ENCODE assay signal across 13 cellular contexts in genomic region chr6:3296113-3296512, GRCh38.
"Had no signal": no experiment of that assay in that cellular context is flagged by ENCODE, and none has a peak within 500 bp of the region (broad histone marks: within the 10 kb centered on the region; RNA-seq: fewer than 3 reads in every experiment).

No MANE protein-coding gene starts in this region.

- H3K4me1 Mint-ChIP-seq: activated B cell treated with CpG ODN at 0.5 μM for 24 hours; activated CD4-positive, alpha-beta T cell treated with anti-CD3 and anti-CD28 coated beads, Interleukin-2, amount 10 ng/mL, durations not matched to agents 24 days and 14 days; activated naive CD8-positive, alpha-beta T cell treated with anti-CD3 and anti-CD28 coated beads for 36 hours; T-helper 17 cell had no signal

- H3K36me3 Mint-ChIP-seq: activated naive CD8-positive, alpha-beta T cell treated with anti-CD3 and anti-CD28 coated beads for 36 hours had no signal

- DNase-seq: activated B cell treated with CpG ODN at 0.5 μM for 24 hours; activated CD4-positive, alpha-beta T cell treated with anti-CD3 and anti-CD28 coated beads, Interleukin-2, amount 10 ng/mL, durations not matched to agents 24 days and 14 days; activated gamma-delta T cell; activated naive CD8-positive, alpha-beta T cell treated with anti-CD3 and anti-CD28 coated beads for 36 hours; foreskin keratinocyte; heart left ventricle; left lung; stimulated activated CD4-positive, alpha-beta T cell treated with anti-CD3 and anti-CD28 coated beads, Interleukin-2, amount 100 ng/mL, for 24 hours; stimulated activated naive CD4-positive, alpha-beta T cell treated with Interleukin-2 at 50 U/mL for 16 hours; T-helper 17 cell; upper lobe of left lung had no signal

- H3K4me3 Mint-ChIP-seq: activated B cell treated with CpG ODN at 0.5 μM for 24 hours; activated CD4-positive, alpha-beta T cell treated with anti-CD3 and anti-CD28 coated beads, Interleukin-2, amount 10 ng/mL, durations not matched to agents 24 days and 14 days; activated naive CD8-positive, alpha-beta T cell treated with anti-CD3 and anti-CD28 coated beads for 36 hours; T-helper 17 cell had no signal

- H3K9me3 Mint-ChIP-seq: activated B cell treated with CpG ODN at 0.5 μM for 24 hours; activated CD4-positive, alpha-beta T cell treated with anti-CD3 and anti-CD28 coated beads, Interleukin-2, amount 10 ng/mL, durations not matched to agents 24 days and 14 days; activated naive CD8-positive, alpha-beta T cell treated with anti-CD3 and anti-CD28 coated beads for 36 hours had no signal

- H3K27me3 Mint-ChIP-seq: activated naive CD8-positive, alpha-beta T cell treated with anti-CD3 and anti-CD28 coated beads for 36 hours had no signal

- FAIRE-seq: colon, endothelial cell of umbilical vein had no signal

- ATAC-seq: foreskin keratinocyte, T-helper 17 cell had no signal

- H3K27ac Mint-ChIP-seq: activated B cell treated with CpG ODN at 0.5 μM for 24 hours; activated CD4-positive, alpha-beta T cell treated with anti-CD3 and anti-CD28 coated beads, Interleukin-2, amount 10 ng/mL, durations not matched to agents 24 days and 14 days; activated naive CD8-positive, alpha-beta T cell treated with anti-CD3 and anti-CD28 coated beads for 36 hours; T-helper 17 cell had no signal
